In genomic region chr16:85415196-85415988, GRCh38 we compare ENCODE assay signal across 12 cellular contexts.
DNase-seq lines count a peak whose midpoint lies in the region; ATAC-seq and TF ChIP-seq lines count a peak whose summit lies in the region.
"Had no signal": no experiment of that assay in that cellular context is flagged by ENCODE, and none has a peak within 500 bp of the region (broad histone marks: within the 10 kb centered on the region; RNA-seq: fewer than 3 reads in every experiment).

No MANE protein-coding gene starts in this region.

- no peak overlapping the region for H3K4me3 Mint-ChIP-seq in natural killer cell
- no peak overlapping the region for H3K4me3 Mint-ChIP-seq in activated T-helper 17 cell treated with anti-CD3 and anti-CD28 coated beads, Interleukin-2, amount 50 U/mL, for 72 hours
- H3K4me3 Mint-ChIP-seq: stimulated activated effector memory CD8-positive, alpha-beta T cell treated with anti-CD3 and anti-CD28 coated beads, Interleukin-12 subunit alpha, Interleukin-12 subunit beta, amount 100 ng/mL, for 72 hours had no signal

- dilution Hi-C loops in IMR-90 (cut with HindIII; ENCODE audit: low sequenced_read_pairs, unreplicated experiment): no loop called here

- no peak overlapping the region for H2BK20ac ChIP-seq in IMR-90 (ENCODE audit: low read depth, low read length)

- H4K8ac ChIP-seq in IMR-90 (ENCODE audit: low read depth in 2 of 2, low read length in 2 of 2): no peak overlapping the region

- BruUV-seq in IMR-90 (replicated peaks; lab: Mats Ljungman, UMichigan): no TSS peak

- H2AK9ac ChIP-seq in IMR-90 (replicated peaks; ENCODE audit: low read depth, low read length, poor library complexity): peak overlapping the region; percentile 55

- no peak overlapping the region for H2BK5ac ChIP-seq in IMR-90 (ENCODE audit: low read depth, low read length, poor library complexity, severe bottlenecking)

- no peak overlapping the region for H3K14ac ChIP-seq in IMR-90 (replicated peaks; ENCODE audit: low read depth, low read length)

- no peak for TF ChIP-seq RAD21 in IMR-90 (IDR thresholded peaks at IDR 0.05; ENCODE audit: low read length)

- DNase-seq in BE2C (peak; percentile 47), IMR-90 (no peak), fibroblast of villous mesenchyme (ENCODE audit: low read depth) (peak; percentile 57), natural killer cell (peak; percentile 11), DMS153 treated with DMSO at 0.1 percent for 48 hours (lab: John Stamatoyannopoulos, UW; ENCODE audit: unreplicated experiment) (no peak), erythroblast (lab: John Stamatoyannopoulos, UW) (no peak)
- no peak for DNase-seq in stimulated activated naive CD8-positive, alpha-beta T cell treated with anti-CD3 and anti-CD28 coated beads, Interleukin-15, Interleukin-2, amounts not matched to agents 100 U/mL and 50 U/mL, for 24 hours
- DNase-seq: hippocampal formation, NCI-H2227 treated with DMSO at 0.1 percent for 48 hours had no signal

- H2BK120ac ChIP-seq in IMR-90 (ENCODE audit: low read depth, low read length): no peak overlapping the region

- H3K9me3 ChIP-seq in BE2C: no peaks in the 10 kb centered on the region; the same call in 1 of the 2 replicates
- H3K9me3 ChIP-seq in IMR-90 (ENCODE audit: control insufficient read depth, insufficient read depth, low read length): no peaks in the 10 kb centered on the region
- H3K9me3 ChIP-seq: breast epithelium had no signal

- no peak overlapping the region for H3K27ac Mint-ChIP-seq in natural killer cell
- H3K27ac Mint-ChIP-seq in activated T-helper 17 cell treated with anti-CD3 and anti-CD28 coated beads, Interleukin-2, amount 50 U/mL, for 72 hours: no peak overlapping the region
- H3K27ac Mint-ChIP-seq: stimulated activated effector memory CD8-positive, alpha-beta T cell treated with anti-CD3 and anti-CD28 coated beads, Interleukin-12 subunit alpha, Interleukin-12 subunit beta, amount 100 ng/mL, for 72 hours had no signal

- H3K4me2 ChIP-seq in IMR-90 (ENCODE audit: low read depth, low read length): no peak overlapping the region

- no peak overlapping the region for H2BK15ac ChIP-seq in IMR-90 (ENCODE audit: low read depth, low read length)

- H3K27me3 Mint-ChIP-seq in natural killer cell (ENCODE audit: low read depth in 2 of 2): no peaks in the 10 kb centered on the region
- no peaks in the 10 kb centered on the region for H3K27me3 Mint-ChIP-seq in activated T-helper 17 cell treated with anti-CD3 and anti-CD28 coated beads, Interleukin-2, amount 50 U/mL, for 72 hours

- no peak overlapping the region for H2AFZ ChIP-seq in IMR-90 (replicated peaks; ENCODE audit: low read length, poor library complexity)

- peaks cover 0 to 13% of the 10 kb centered on the region in 2 experiments; a peak in 3 of 4 replicates for H3K79me1 ChIP-seq in IMR-90 (ENCODE audit: low read depth in 1 of 2, low read length in 2 of 2)

- intact Hi-C loops in IMR-90 (cut with micrococcal nuclease): no loop called here
- intact Hi-C loops in natural killer cell (cut with micrococcal nuclease): no loop called here

- H3K18ac ChIP-seq in IMR-90 (ENCODE audit: low read depth, low read length): no peak overlapping the region

- no peaks in the 10 kb centered on the region for H3K9me1 ChIP-seq in IMR-90 (ENCODE audit: insufficient read depth, low read length)

- H3K9me3 Mint-ChIP-seq in natural killer cell: no peaks in the 10 kb centered on the region
- no peaks in the 10 kb centered on the region for H3K9me3 Mint-ChIP-seq in activated T-helper 17 cell treated with anti-CD3 and anti-CD28 coated beads, Interleukin-2, amount 50 U/mL, for 72 hours
- H3K9me3 Mint-ChIP-seq: stimulated activated effector memory CD8-positive, alpha-beta T cell treated with anti-CD3 and anti-CD28 coated beads, Interleukin-12 subunit alpha, Interleukin-12 subunit beta, amount 100 ng/mL, for 72 hours had no signal

- H3K4me3 ChIP-seq in BE2C (ENCODE audit: low read depth, low read length): no peak overlapping the region
- H3K4me3 ChIP-seq in IMR-90 (ENCODE audit: insufficient read depth, low read depth, low read length): no peak overlapping the region
- H3K4me3 ChIP-seq in fibroblast of villous mesenchyme (ENCODE audit: low read depth, low read length): no peak overlapping the region
- H3K4me3 ChIP-seq: breast epithelium had no signal

- H3K27me3 ChIP-seq in BE2C (no peaks in the 10 kb centered on the region), IMR-90 (ENCODE audit: control insufficient read depth, insufficient read depth, low read length) (no peaks in the 10 kb centered on the region)
- H3K27me3 ChIP-seq: breast epithelium had no signal

- TF ChIP-seq POLR2A in IMR-90 (IDR thresholded peaks at IDR 0.05; ENCODE audit: low read depth, low read length) (no peak), erythroblast (IDR thresholded peaks at IDR 0.05; ENCODE audit: low read length) (no peak)

- H4K5ac ChIP-seq in IMR-90 (ENCODE audit: low read depth, low read length): no peak overlapping the region

- H4K91ac ChIP-seq in IMR-90 (ENCODE audit: insufficient read depth, low read depth, low read length): no peak overlapping the region

- POLR2A ChIA-PET in IMR-90 (lab: Charles Lee; ENCODE audit: unreplicated experiment): no interaction called here

- WGBS in IMR-90 (ENCODE audit: extremely low coverage in 2 of 2, insufficient read length in 1 of 2), 2 experiments: 61% methylated on average over 8 of the region's 21 CpGs; no CpG with 5 or more reads in 1 of the 2 experiments

- H3K4me1 ChIP-seq in BE2C (peaks cover 34% of the 10 kb centered on the region), IMR-90 (ENCODE audit: control insufficient read depth, insufficient read depth, low read length) (no peaks in the 10 kb centered on the region; the same call in 1 of the 2 replicates)
- H3K4me1 ChIP-seq: breast epithelium had no signal

- peaks cover 4% of the 10 kb centered on the region for H3K36me3 ChIP-seq in BE2C
- H3K36me3 ChIP-seq in IMR-90 (ENCODE audit: control insufficient read depth, insufficient read depth, low read length): 0 out of 2 replicates have a peak, but pooled peaks cover 1% of the 10 kb centered on the region
- H3K36me3 ChIP-seq: breast epithelium had no signal

- no peak overlapping the region for H3K4ac ChIP-seq in IMR-90 (ENCODE audit: low read depth, low read length)

- no peak overlapping the region for H3K56ac ChIP-seq in IMR-90 (ENCODE audit: extremely low read depth, insufficient read depth, low read length)

- in situ Hi-C loops in IMR-90 (cut with MboI; ENCODE audit: low sequenced_read_pairs): no loop called here

- peaks cover 33% of the 10 kb centered on the region for H4K20me1 ChIP-seq in IMR-90 (ENCODE audit: insufficient read depth, low read length)

- H3K4me1 Mint-ChIP-seq in natural killer cell: no peaks in the 10 kb centered on the region
- H3K4me1 Mint-ChIP-seq in activated T-helper 17 cell treated with anti-CD3 and anti-CD28 coated beads, Interleukin-2, amount 50 U/mL, for 72 hours: no peaks in the 10 kb centered on the region

- ATAC-seq in IMR-90 (ENCODE audit: low read depth) (no peak), natural killer cell (no peak)
- ATAC-seq in activated T-helper 17 cell treated with anti-CD3 and anti-CD28 coated beads, Interleukin-2, amount 50 U/mL, for 72 hours (replicated peaks): no peak
- no peak for ATAC-seq in stimulated activated naive CD8-positive, alpha-beta T cell treated with anti-CD3 and anti-CD28 coated beads, Interleukin-15, Interleukin-2, amounts not matched to agents 100 U/mL and 50 U/mL, for 24 hours

- no peaks in the 10 kb centered on the region for H3K36me3 Mint-ChIP-seq in natural killer cell
- no peaks in the 10 kb centered on the region for H3K36me3 Mint-ChIP-seq in activated T-helper 17 cell treated with anti-CD3 and anti-CD28 coated beads, Interleukin-2, amount 50 U/mL, for 72 hours (ENCODE audit: low read depth)
- H3K36me3 Mint-ChIP-seq: stimulated activated effector memory CD8-positive, alpha-beta T cell treated with anti-CD3 and anti-CD28 coated beads, Interleukin-12 subunit alpha, Interleukin-12 subunit beta, amount 100 ng/mL, for 72 hours had no signal

- H2AK5ac ChIP-seq in IMR-90 (ENCODE audit: low read depth, low read length): no peak overlapping the region

- H3K27ac ChIP-seq in IMR-90 (ENCODE audit: insufficient read depth, low read length): no peak overlapping the region
- H3K27ac ChIP-seq: breast epithelium had no signal

- H3K9ac ChIP-seq in IMR-90 (ENCODE audit: low read depth, low read length): no peak overlapping the region

- no peak for TF ChIP-seq CTCF in BE2C (IDR thresholded peaks at IDR 0.05; ENCODE audit: low read depth, low read length)
- no peak for TF ChIP-seq CTCF in IMR-90 (conservative IDR thresholded peaks at IDR 0.05; ENCODE audit: low read depth, low read length)
- no peak for TF ChIP-seq CTCF in fibroblast of villous mesenchyme (IDR thresholded peaks at IDR 0.05; ENCODE audit: insufficient read depth, low read depth, low read length)
- TF ChIP-seq CTCF in natural killer cell (IDR thresholded peaks at IDR 0.05): no peak

- H3K23ac ChIP-seq in IMR-90 (ENCODE audit: low read depth, low read length): no peak overlapping the region

- CTCF ChIA-PET in IMR-90 (lab: Yijun Ruan, JAX): interaction anchor here (0.6 to 1.0 kb wide), 4 partner anchors 20 to 170 kb away, joined by 3 to 4 read pairs (median 4); no protein-coding TSS in a partner anchor

TF ChIP-seq in IMR-90, 13 proteins besides CTCF, POLR2A, EP300 and RAD21 (continues in another document):
- TF ChIP-seq FOS (IDR thresholded peaks at IDR 0.05; ENCODE audit: low read depth, low read length) (no peak), CHD1 (IDR thresholded peaks at IDR 0.05; ENCODE audit: low read depth, low read length) (no peak), MAFK (IDR thresholded peaks at IDR 0.05; ENCODE audit: low read depth, low read length) (no peak), RFX5 (IDR thresholded peaks at IDR 0.05; ENCODE audit: low read depth, low read length) (no peak), ELK1 (IDR thresholded peaks at IDR 0.05; ENCODE audit: borderline replicate concordance, low read depth, low read length) (no peak), MAZ (IDR thresholded peaks at IDR 0.05; ENCODE audit: borderline replicate concordance, low read depth, low read length) (no peak), MXI1 (IDR thresholded peaks at IDR 0.05; ENCODE audit: borderline replicate concordance, low read depth, low read length) (no peak)

Comparison
In these comparisons a context has a peak if more than half of its experiments do, and no peak if none do; other contexts are left out.
1. DNase-seq: peak in BE2C (single experiment), fibroblast of villous mesenchyme (single experiment) and natural killer cell (single experiment); none in IMR-90 (single experiment), DMS153 treated with DMSO at 0.1 percent for 48 hours (single experiment), erythroblast (0 of 2) and stimulated activated naive CD8-positive, alpha-beta T cell treated with anti-CD3 and anti-CD28 coated beads, Interleukin-15, Interleukin-2, amounts not matched to agents 100 U/mL and 50 U/mL, for 24 hours (single experiment).